Comparison of ENCODE assay signal across 9 cellular contexts in the genomic region with DNA sequence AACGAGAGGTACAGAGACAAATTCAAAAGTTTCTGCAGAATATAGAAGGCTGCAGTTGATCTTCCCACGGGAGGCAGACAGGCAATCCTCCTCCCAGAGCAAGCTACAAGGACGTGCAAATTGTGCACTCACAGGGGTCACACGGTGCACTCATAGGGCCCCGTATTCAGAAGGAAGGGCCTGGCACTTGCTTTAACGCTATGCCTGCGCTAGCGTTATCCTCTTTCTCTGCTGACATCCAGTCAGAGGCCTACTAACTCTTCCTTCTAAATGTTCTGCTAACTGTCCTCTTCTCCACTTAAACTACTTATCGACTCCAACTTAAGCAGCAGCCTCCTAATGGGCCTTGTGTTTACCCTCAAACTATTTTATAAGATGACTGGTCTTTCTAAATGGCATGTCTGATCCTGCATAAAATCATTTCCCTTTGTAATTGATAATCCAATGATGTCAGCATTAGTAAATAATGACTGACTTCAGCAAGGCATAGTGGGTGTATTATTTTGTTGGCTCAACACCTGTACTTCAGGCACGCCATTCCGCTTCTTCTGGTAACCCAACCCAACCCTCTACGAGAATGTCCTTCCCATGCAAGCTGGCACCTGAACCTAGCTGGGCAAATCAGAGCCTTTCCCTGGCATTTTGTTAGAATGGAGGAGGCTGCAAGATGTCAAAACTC. TPM values are rescaled to one million over a fixed set of nuclear protein-coding genes. Genes with fewer than 3 reads are reported as not detected.
A peak's percentile ranks its signal among the peaks of the same experiment; 100 is the strongest.
DNase-seq lines count a peak whose midpoint lies in the region; ATAC-seq and TF ChIP-seq lines count a peak whose summit lies in the region.
"Had no signal": no experiment of that assay in that cellular context is flagged by ENCODE, and none has a peak within 500 bp of the region (broad histone marks: within the 10 kb centered on the region; RNA-seq: fewer than 3 reads in every experiment).

No MANE protein-coding gene starts in this region.

- no peak for TF ChIP-seq EP300 in upper lobe of left lung (IDR thresholded peaks at IDR 0.05)

- H3K27me3 Mint-ChIP-seq in activated T-cell treated with anti-CD3 and anti-CD28 coated beads, Interleukin-2, amount 50 U/mL, for 4 hours (ENCODE audit: low read depth): no peaks in the 10 kb centered on the region
- H3K27me3 Mint-ChIP-seq in brain: peaks cover 19% of the 10 kb centered on the region

- H3K4me3 Mint-ChIP-seq in activated T-cell treated with anti-CD3 and anti-CD28 coated beads, Interleukin-2, amount 50 U/mL, for 4 hours: peak overlapping the region; percentile 100
- H3K4me3 Mint-ChIP-seq in brain: peak overlapping the region; percentile 66 to 100 (median 98)

- peak overlapping the region in 2 of 5 experiments; percentile 52 to 99 for H3K27ac Mint-ChIP-seq in brain

- peaks cover 2% of the 10 kb centered on the region for H3K36me3 Mint-ChIP-seq in activated T-cell treated with anti-CD3 and anti-CD28 coated beads, Interleukin-2, amount 50 U/mL, for 4 hours (ENCODE audit: insufficient read depth)
- H3K36me3 Mint-ChIP-seq in brain: peaks cover 34% of the 10 kb centered on the region

- intact Hi-C loops in lower lobe of right lung (cut with DNase I): no loop called here

- 18 to 32% methylated on average over 12 of the region's 12 CpGs for WGBS in upper lobe of left lung, 2 donors

- H3K4me3 ChIP-seq in lower lobe of right lung (peak overlapping the region; percentile 75), upper lobe of left lung (peak overlapping the region; percentile 72 to 81 (median 74))

- H3K9me3 ChIP-seq in lower lobe of right lung: no peaks in the 10 kb centered on the region
- H3K9me3 ChIP-seq in upper lobe of left lung: no peaks in the 10 kb centered on the region

- ATAC-seq in activated T-cell treated with anti-CD3 and anti-CD28 coated beads, Interleukin-2, amount 50 U/mL, for 4 hours: no peak
- peak in 1 of 2 donors; percentile 20 for ATAC-seq in lower lobe of right lung
- ATAC-seq in upper lobe of left lung (ENCODE audit: low FRiP score in 2 of 2): no peak
- no peak for ATAC-seq in HG02840 (IDR thresholded peaks at IDR 0.05; ENCODE audit: low FRiP score, unreplicated experiment)

- H3K36me3 ChIP-seq in lower lobe of right lung: peaks cover 3% of the 10 kb centered on the region
- peaks cover 0 to 2% (median 0%) of the 10 kb centered on the region in 4 donors for H3K36me3 ChIP-seq in upper lobe of left lung

- H3K4me1 ChIP-seq in lower lobe of right lung: peaks cover 78% of the 10 kb centered on the region
- H3K4me1 ChIP-seq in upper lobe of left lung: peaks cover 59 to 82% (median 74%) of the 10 kb centered on the region in 4 donors

- peak in 1 of 4 donors; percentile 51 for TF ChIP-seq POLR2A in upper lobe of left lung (IDR thresholded peaks at IDR 0.05)

- no peak for DNase-seq in activated T-cell treated with anti-CD3 and anti-CD28 coated beads, Interleukin-2, amount 50 U/mL, for 4 hours
- DNase-seq in activated T-cell treated with anti-CD3 and anti-CD28 coated beads, Interleukin-2, amount 50 U/mL, for 1 hour: no peak
- DNase-seq in lower lobe of right lung (no peak), upper lobe of left lung (peak in 1 of 2 donors; percentile 63), T1000 (lab: John Stamatoyannopoulos, UW) (no peak)
- no peak for DNase-seq in activated CD8-positive, alpha-beta memory T cell treated with anti-CD3 and anti-CD28 coated beads, Interleukin-2, amount 50 U/mL, for 4 hours
- DNase-seq: activated CD4-positive, alpha-beta T cell treated with anti-CD3 and anti-CD28 coated beads for 1 hour had no signal

- H3K27ac ChIP-seq in lower lobe of right lung (peak overlapping the region; percentile 99), upper lobe of left lung (peak overlapping the region; percentile 97 to 100 (median 100))

- no peaks in the 10 kb centered on the region for H3K9me3 Mint-ChIP-seq in activated T-cell treated with anti-CD3 and anti-CD28 coated beads, Interleukin-2, amount 50 U/mL, for 4 hours
- peaks cover 3 to 15% (median 7%) of the 10 kb centered on the region in 5 experiments for H3K9me3 Mint-ChIP-seq in brain

- H3K4me1 Mint-ChIP-seq in activated T-cell treated with anti-CD3 and anti-CD28 coated beads, Interleukin-2, amount 50 U/mL, for 4 hours (ENCODE audit: low read depth): peaks cover 65% of the 10 kb centered on the region
- H3K4me1 Mint-ChIP-seq in brain: peaks cover 50% of the 10 kb centered on the region

- H3K27me3 ChIP-seq in lower lobe of right lung (ENCODE audit: low read depth) (no peaks in the 10 kb centered on the region), upper lobe of left lung (no peaks in the 10 kb centered on the region)

- TF ChIP-seq CTCF in brain (conservative IDR thresholded peaks at IDR 0.05): no peak
- no peak for TF ChIP-seq CTCF in lower lobe of right lung (IDR thresholded peaks at IDR 0.05)
- TF ChIP-seq CTCF in upper lobe of left lung (IDR thresholded peaks at IDR 0.05): no peak

RNA-seq across cellular contexts. Expression of gene IFNGR1, which starts 2.2 kb away (rescaled TPM):
- 10 to 100 TPM in 2 of 3 donors, 1 to 10 TPM in 1; 8.9 to 12.0 (median 11.9) TPM for total RNA-seq in activated T-cell treated with anti-CD3 and anti-CD28 coated beads, Interleukin-2, amount 50 U/mL, for 4 hours
- polyA plus RNA-seq in brain (ENCODE audit: insufficient read depth, low read depth, low replicate concordance): 27.8 TPM
- 208 TPM for total RNA-seq in lower lobe of right lung
- total RNA-seq in upper lobe of left lung: 100 to 1,000 TPM in 5 of 6 donors, 10 to 100 TPM in 1; 94.0 to 216 (median 183) TPM

RNA-seq across cellular contexts. Expression of gene IL22RA2, which starts 43.6 kb away (rescaled TPM):
- not detected for total RNA-seq in activated T-cell treated with anti-CD3 and anti-CD28 coated beads, Interleukin-2, amount 50 U/mL, for 4 hours
- not detected for polyA plus RNA-seq in brain (ENCODE audit: insufficient read depth, low read depth, low replicate concordance)
- total RNA-seq in lower lobe of right lung: not detected
- not detected for total RNA-seq in upper lobe of left lung

Comparison
In these comparisons a context has a peak if more than half of its experiments do, and no peak if none do; other contexts are left out.
1. RNA of gene IFNGR1, which starts 2.2 kb away (total RNA-seq): 208 TPM in lower lobe of right lung (single experiment) and 94.0 to 216 TPM in upper lobe of left lung; 8.9 to 12.0 TPM in activated T-cell treated with anti-CD3 and anti-CD28 coated beads, Interleukin-2, amount 50 U/mL, for 4 hours; every median in the first group is over 4 times any median in the second.